ENCODE assay signal across 8 cellular contexts in the genomic region with DNA sequence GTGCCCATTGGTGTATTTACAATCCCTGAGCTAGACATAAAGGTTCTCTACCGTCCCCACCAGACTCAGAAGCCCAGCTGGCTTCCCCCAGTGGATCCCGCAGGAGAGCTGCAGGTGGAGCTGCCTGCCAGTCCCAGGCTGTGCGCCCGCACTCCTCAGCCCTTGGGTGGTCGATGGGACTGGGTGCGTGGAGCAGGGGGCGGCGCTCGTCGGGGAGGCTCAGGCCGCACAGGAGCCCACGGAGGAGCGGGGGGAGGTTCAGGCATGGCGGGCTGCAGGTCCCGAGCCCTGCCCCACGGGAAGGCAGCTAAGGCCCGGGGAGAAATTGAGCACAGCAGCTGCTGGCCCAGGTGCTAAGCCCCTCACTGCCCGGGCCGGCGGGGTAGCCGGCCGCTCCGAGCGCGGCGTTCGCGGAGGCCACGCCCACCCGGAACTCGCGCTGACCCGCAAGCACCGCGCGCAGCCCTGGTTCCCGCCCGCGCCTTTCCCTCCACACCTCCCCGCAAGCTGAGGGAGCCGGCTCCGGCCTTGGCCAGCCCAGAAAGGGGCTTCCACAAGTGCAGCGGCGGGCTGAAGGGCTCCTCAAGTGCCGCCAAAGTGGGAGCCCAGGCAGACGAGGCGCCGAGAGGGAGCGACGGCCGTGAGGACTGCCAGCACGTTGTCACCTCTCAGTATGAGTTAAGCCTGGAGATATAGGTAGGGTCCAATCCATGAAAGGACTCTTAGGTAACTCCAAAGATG.
DNase-seq lines count a peak whose midpoint lies in the region; ATAC-seq, FAIRE-seq and TF ChIP-seq lines count a peak whose summit lies in the region.
"Not testable (repeated sequence)": the region's sequence is repeated elsewhere in the genome, so short reads cannot be mapped to it uniquely, and the experiment has no call there.

No MANE protein-coding gene starts in this region.

- H3K27ac ChIP-seq in 22Rv1 = peak overlapping the region; percentile 48
- H3K27ac ChIP-seq in RWPE2 (ENCODE audit: poor library complexity, severe bottlenecking); kidney (ENCODE audit: low read depth in 2 of 2, low read length in 2 of 2); sigmoid colon: not testable (repeated sequence)

- peak; percentile 37 for DNase-seq in ELF-1 (ENCODE audit: low read depth, low spot score)
- peak; percentile 10 to 20 for DNase-seq in NCI-H2081 (lab: John Stamatoyannopoulos, UW)
- not testable (repeated sequence) for DNase-seq in RWPE2 (ENCODE audit: low spot score); choroid plexus epithelial cell (ENCODE audit: low read depth); fibroblast of villous mesenchyme (ENCODE audit: low read depth); sigmoid colon
- peak; percentile 58 for DNase-seq in kidney

- peak overlapping the region; percentile 39 for H3K4me3 ChIP-seq in RWPE2 (ENCODE audit: severe bottlenecking)
- peak overlapping the region; percentile 31 for H3K4me3 ChIP-seq in choroid plexus epithelial cell (ENCODE audit: low read depth, low read length)
- H3K4me3 ChIP-seq in fibroblast of villous mesenchyme (ENCODE audit: low read depth, low read length) = peak overlapping the region; percentile 52
- H3K4me3 ChIP-seq in kidney (ENCODE audit: low read length in 2 of 2) = not testable (repeated sequence)
- peak overlapping the region in 3 of 4 donors; percentile 16 to 26 (median 17) for H3K4me3 ChIP-seq in sigmoid colon

- H3K9ac ChIP-seq in kidney (ENCODE audit: low read length in 2 of 2) = not testable (repeated sequence)

- ATAC-seq in RWPE2 (ENCODE audit: low read depth) = peak; percentile 92

- intact Hi-C loops in kidney (cut with DNase I); sigmoid colon (cut with DNase I): not testable (repeated sequence)

- TF ChIP-seq EP300 in sigmoid colon (IDR thresholded peaks at IDR 0.05) = not testable (repeated sequence)

- not testable (repeated sequence) for H3K27me3 ChIP-seq in RWPE2 (ENCODE audit: insufficient read depth, poor library complexity, severe bottlenecking); sigmoid colon

- TF ChIP-seq POLR2A in sigmoid colon (IDR thresholded peaks at IDR 0.05) = not testable (repeated sequence)

- H3K36me3 ChIP-seq in RWPE2 (ENCODE audit: low read depth); kidney (ENCODE audit: control insufficient read depth in 1 of 2, insufficient read depth in 2 of 2, low read length in 2 of 2); sigmoid colon: not testable (repeated sequence)

- not testable (repeated sequence) for H3K9me3 ChIP-seq in RWPE2 (ENCODE audit: severe bottlenecking); kidney (ENCODE audit: control insufficient read depth in 1 of 2, low read length in 2 of 2); sigmoid colon

- H3K4me1 ChIP-seq in RWPE2 (ENCODE audit: insufficient read depth, poor library complexity, severe bottlenecking); kidney (ENCODE audit: control insufficient read depth in 1 of 2, insufficient read depth in 1 of 2, low read depth in 1 of 2, low read length in 2 of 2); sigmoid colon: not testable (repeated sequence)

- TF ChIP-seq CTCF in 22Rv1 (IDR thresholded peaks at IDR 0.05); RWPE2 (IDR thresholded peaks at IDR 0.05; ENCODE audit: poor library complexity, severe bottlenecking); choroid plexus epithelial cell (conservative IDR thresholded peaks at IDR 0.05; ENCODE audit: low read depth, low read length); fibroblast of villous mesenchyme (IDR thresholded peaks at IDR 0.05; ENCODE audit: insufficient read depth, low read depth, low read length); kidney (IDR thresholded peaks at IDR 0.05; ENCODE audit: borderline replicate concordance, extremely low read depth, insufficient read depth); sigmoid colon (IDR thresholded peaks at IDR 0.05): not testable (repeated sequence)

- not testable (repeated sequence) for FAIRE-seq in kidney (lab: Jason Lieb, UNC)

- 49 to 70% methylated on average over 52 of the region's 52 CpGs for WGBS in sigmoid colon, 2 donors
